20 cellular contexts compared by ENCODE assay signal in the genomic region with DNA sequence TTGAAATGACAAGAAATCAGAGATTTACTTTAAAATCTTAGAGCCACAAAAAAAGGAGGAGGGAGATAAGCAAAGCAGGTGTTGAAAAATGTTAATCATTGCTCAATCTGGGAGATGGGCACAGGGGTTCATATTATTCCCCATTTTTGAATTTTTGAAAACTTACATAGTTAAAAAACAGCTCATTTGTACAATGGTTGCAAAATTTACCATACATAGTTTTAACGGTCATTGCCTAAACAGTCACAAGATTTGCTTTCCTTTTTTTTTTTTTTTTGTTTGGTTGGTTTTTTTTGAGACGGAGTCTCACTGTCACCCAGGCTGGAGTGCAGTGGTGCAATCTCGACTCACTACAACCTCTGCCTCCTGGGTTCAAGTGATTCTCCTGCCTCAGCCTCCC.
"Had no signal": no experiment of that assay in that cellular context is flagged by ENCODE, and none has a peak within 500 bp of the region (broad histone marks: within the 10 kb centered on the region; RNA-seq: fewer than 3 reads in every experiment).

No MANE protein-coding gene starts in this region.

- H3K9me3 ChIP-seq: lower lobe of right lung, right lobe of liver, suprapubic skin had no signal

- ATAC-seq: activated CD4-positive, alpha-beta T cell treated with anti-CD3 and anti-CD28 coated beads for 36 hours; left cardiac atrium; lower lobe of right lung; naive thymus-derived CD8-positive, alpha-beta T cell; right lobe of liver; stimulated activated naive CD8-positive, alpha-beta T cell treated with anti-CD3 and anti-CD28 coated beads, Interleukin-15, amount 100 ng/mL, for 72 hours; T-helper 17 cell had no signal

- H3K9ac ChIP-seq: parathyroid adenoma had no signal

- H3K27ac ChIP-seq: dorsolateral prefrontal cortex, lower lobe of right lung, parathyroid adenoma, right lobe of liver, suprapubic skin had no signal

- H3K36me3 Mint-ChIP-seq: activated CD4-positive, alpha-beta memory T cell treated with anti-CD3 and anti-CD28 coated beads for 36 hours had no signal

- DNase-seq: activated CD4-positive, alpha-beta memory T cell treated with anti-CD3 and anti-CD28 coated beads for 36 hours; activated CD4-positive, alpha-beta T cell treated with anti-CD3 and anti-CD28 coated beads for 36 hours; activated T-cell treated with anti-CD3 and anti-CD28 coated beads for 4 hours; dorsolateral prefrontal cortex; foreskin melanocyte; glutamatergic neuron; hippocampal formation; left cardiac atrium; lower lobe of right lung; naive thymus-derived CD8-positive, alpha-beta T cell; right lobe of liver; small intestine; stimulated activated CD4-positive, alpha-beta T cell treated with anti-CD3 and anti-CD28 coated beads, Interleukin-15, amount 100 ng/mL, for 24 hours; stimulated activated CD4-positive, alpha-beta T cell treated with anti-CD3 and anti-CD28 coated beads, Interleukin-2, amount 100 ng/mL, for 48 hours; stimulated activated naive CD8-positive, alpha-beta T cell treated with anti-CD3 and anti-CD28 coated beads, Interleukin-15, amount 100 ng/mL, for 72 hours; T-helper 17 cell had no signal

- H2AFZ ChIP-seq: parathyroid adenoma had no signal

- H3K9me3 Mint-ChIP-seq: activated CD4-positive, alpha-beta memory T cell treated with anti-CD3 and anti-CD28 coated beads for 36 hours; activated T-helper 1 cell treated with anti-CD3 and anti-CD28 coated beads, Interleukin-12 subunit alpha, Interleukin-12 subunit beta, Interleukin-2, Interleukin-4 antibody, amounts not matched to agents 30 ng/mL and 10 ng/mL and 1 ng/mL, durations not matched to agents 14 hours and 24 hours and 36 hours; naive thymus-derived CD8-positive, alpha-beta T cell; stimulated activated naive CD8-positive, alpha-beta T cell treated with anti-CD3 and anti-CD28 coated beads, Interleukin-15, amount 100 ng/mL, for 72 hours; type B pancreatic cell had no signal

- H3K4me3 ChIP-seq: lower lobe of right lung, right lobe of liver, suprapubic skin had no signal

- H3K27ac Mint-ChIP-seq: activated CD4-positive, alpha-beta memory T cell treated with anti-CD3 and anti-CD28 coated beads for 36 hours; activated T-helper 1 cell treated with anti-CD3 and anti-CD28 coated beads, Interleukin-12 subunit alpha, Interleukin-12 subunit beta, Interleukin-2, Interleukin-4 antibody, amounts not matched to agents 30 ng/mL and 10 ng/mL and 1 ng/mL, durations not matched to agents 14 hours and 24 hours and 36 hours; T-helper 17 cell; type B pancreatic cell had no signal

- H3K27me3 ChIP-seq: dorsolateral prefrontal cortex, right lobe of liver, suprapubic skin had no signal

- H3K4me1 ChIP-seq: parathyroid adenoma had no signal

- H3K36me3 ChIP-seq: right lobe of liver, suprapubic skin had no signal

- H3K4me3 Mint-ChIP-seq: activated CD4-positive, alpha-beta memory T cell treated with anti-CD3 and anti-CD28 coated beads for 36 hours; activated T-helper 1 cell treated with anti-CD3 and anti-CD28 coated beads, Interleukin-12 subunit alpha, Interleukin-12 subunit beta, Interleukin-2, Interleukin-4 antibody, amounts not matched to agents 30 ng/mL and 10 ng/mL and 1 ng/mL, durations not matched to agents 14 hours and 24 hours and 36 hours had no signal
